Comparison of ENCODE assay signal across 10 cellular contexts in the genomic region with DNA sequence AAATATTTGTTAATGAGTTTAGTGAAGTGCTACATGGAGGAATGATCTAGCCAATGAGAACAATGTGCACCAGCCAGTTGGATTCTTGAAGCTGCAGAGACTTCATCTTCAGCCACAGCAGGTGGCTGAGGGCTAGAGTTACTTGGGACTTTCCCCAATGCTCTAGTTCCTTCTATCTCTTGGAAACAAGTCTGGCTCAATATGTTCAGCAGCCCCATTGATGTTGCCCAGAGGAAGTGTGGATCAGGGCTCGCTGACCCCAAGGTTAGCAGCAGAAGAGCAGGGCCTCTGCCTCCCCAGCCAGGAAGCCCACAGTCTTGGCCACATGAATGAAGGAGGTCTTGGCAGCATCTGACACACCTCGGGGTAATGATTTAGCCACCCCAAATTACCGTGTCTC.
DNase-seq lines count a peak whose midpoint lies in the region; ATAC-seq, FAIRE-seq and TF ChIP-seq lines count a peak whose summit lies in the region.
"Had no signal": no experiment of that assay in that cellular context is flagged by ENCODE, and none has a peak within 500 bp of the region (broad histone marks: within the 10 kb centered on the region; RNA-seq: fewer than 3 reads in every experiment).

No MANE protein-coding gene starts in this region.

- TF ChIP-seq POLR2A in GM18951 (IDR thresholded peaks at IDR 0.05; ENCODE audit: extremely low read depth, insufficient read depth, insufficient read length) (peak; percentile 45), H54 (IDR thresholded peaks at IDR 0.05; ENCODE audit: low read depth, low read length) (no peak)

- TF ChIP-seq CTCF in activated B cell treated with CpG ODN at 0.5 μM for 24 hours (IDR thresholded peaks at IDR 0.05) (no peak), ascending aorta (IDR thresholded peaks at IDR 0.05) (no peak)

- no peaks in the 10 kb centered on the region for H3K79me1 ChIP-seq in neuronal stem cell (ENCODE audit: low read depth, low read length)

- peaks cover 63% of the 10 kb centered on the region for H3K4me1 Mint-ChIP-seq in activated B cell treated with CpG ODN at 0.5 μM for 24 hours

- H3K4me1 ChIP-seq in BLaER1 = peaks cover 30% of the 10 kb centered on the region
- peaks cover 2 to 6% of the 10 kb centered on the region in 2 donors for H3K4me1 ChIP-seq in neuronal stem cell (ENCODE audit: control insufficient read depth in 2 of 2, insufficient read depth in 1 of 2, low read depth in 1 of 2, low read length in 2 of 2)
- H3K4me1 ChIP-seq in ascending aorta = no peaks in the 10 kb centered on the region
- H3K4me1 ChIP-seq: SJSA1 had no signal

- WGBS in neuronal stem cell (ENCODE audit: extremely low coverage in 2 of 2, insufficient read length in 2 of 2, insufficient replicate concordance in 1 of 2), 2 donors = no CpG with 5 or more reads among the region's 3 CpGs

- POLR2A ChIA-PET in activated B cell treated with CpG ODN at 0.5 μM for 24 hours (lab: Charles Lee) = interaction anchor here (1.6 to 4.0 kb wide), 5 partner anchors 23 to 647 kb away, joined by 5 to 45 read pairs (median 18); a partner anchor contains a TSS

- H2AFZ ChIP-seq in neuronal stem cell (ENCODE audit: low read length) = no peak overlapping the region

- no peak overlapping the region for H4K8ac ChIP-seq in neuronal stem cell (ENCODE audit: low read depth, low read length)

- FAIRE-seq in H54 (lab: Jason Lieb, UNC) = no peak
- FAIRE-seq: endometrium had no signal

- no peak overlapping the region for H2BK120ac ChIP-seq in neuronal stem cell (ENCODE audit: low read depth, low read length)

- H3K4me3 ChIP-seq in BLaER1 (no peak overlapping the region), neuronal stem cell (ENCODE audit: low read length in 2 of 2) (no peak overlapping the region), ascending aorta (no peak overlapping the region)
- H3K4me3 ChIP-seq: SJSA1 had no signal

- no peak overlapping the region for H3K23ac ChIP-seq in neuronal stem cell (ENCODE audit: low read depth, low read length, poor library complexity)

- peak overlapping the region; percentile 77 for H3K4me3 Mint-ChIP-seq in activated B cell treated with CpG ODN at 0.5 μM for 24 hours

- H2AK5ac ChIP-seq in neuronal stem cell (ENCODE audit: low read depth, low read length) = no peak overlapping the region

- no peak overlapping the region for H2BK12ac ChIP-seq in neuronal stem cell (ENCODE audit: low read length)

- H3K18ac ChIP-seq in neuronal stem cell (ENCODE audit: low read length) = no peak overlapping the region

- H3K14ac ChIP-seq in neuronal stem cell (ENCODE audit: low read length) = no peak overlapping the region

- peak; percentile 42 for DNase-seq in activated B cell treated with CpG ODN at 0.5 μM for 24 hours
- DNase-seq in neuronal stem cell (ENCODE audit: low spot score) = no peak
- no peak for DNase-seq in ascending aorta (ENCODE audit: low spot score in 2 of 2)
- no peak for DNase-seq in H54 (ENCODE audit: insufficient read length, low spot score)
- DNase-seq in NCI-H2081 treated with DMSO at 0.1 percent for 48 hours (lab: John Stamatoyannopoulos, UW) = no peak

- H3K27me3 ChIP-seq in BLaER1 = no peaks in the 10 kb centered on the region
- peaks cover 0 to 5% (median 0%) of the 10 kb centered on the region in 3 experiments for H3K27me3 ChIP-seq in neuronal stem cell (ENCODE audit: control insufficient read depth in 3 of 3, insufficient read depth in 3 of 3, low read depth in 1 of 3, low read length in 3 of 3)
- H3K27me3 ChIP-seq in ascending aorta = no peaks in the 10 kb centered on the region

- no peak overlapping the region for H2BK5ac ChIP-seq in neuronal stem cell (ENCODE audit: low read length)

- H3K27ac Mint-ChIP-seq in activated B cell treated with CpG ODN at 0.5 μM for 24 hours = peak overlapping the region; percentile 93

- no peaks in the 10 kb centered on the region for H3K9me3 Mint-ChIP-seq in activated B cell treated with CpG ODN at 0.5 μM for 24 hours

- H3K27ac ChIP-seq in BLaER1 (no peak overlapping the region), neuronal stem cell (replicated peaks; ENCODE audit: low read length) (no peak overlapping the region), ascending aorta (no peak overlapping the region)
- H3K27ac ChIP-seq: SJSA1 had no signal

- intact Hi-C loops in activated B cell treated with CpG ODN at 0.5 μM for 24 hours (cut with micrococcal nuclease) (loop anchor here (1.0 to 10.0 kb wide), 10 partner anchors 20 to 1799 kb away; a partner anchor contains a TSS), ascending aorta (cut with DNase I) (no loop called here)

- H3K36me3 ChIP-seq in BLaER1 (no peaks in the 10 kb centered on the region), neuronal stem cell (replicated peaks in 1 of 2; ENCODE audit: control insufficient read depth in 2 of 2, insufficient read depth in 2 of 2, low read length in 2 of 2) (no peaks in the 10 kb centered on the region), ascending aorta (no peaks in the 10 kb centered on the region)
- H3K36me3 ChIP-seq: SJSA1 had no signal

- no peak overlapping the region for H3K4ac ChIP-seq in neuronal stem cell (ENCODE audit: low read length)

- H3K9me3 ChIP-seq in BLaER1 (no peaks in the 10 kb centered on the region), neuronal stem cell (replicated peaks in 1 of 2; ENCODE audit: control insufficient read depth in 2 of 2, insufficient read depth in 1 of 2, low read depth in 1 of 2, low read length in 2 of 2) (no peaks in the 10 kb centered on the region), ascending aorta (no peaks in the 10 kb centered on the region)
- H3K9me3 ChIP-seq: SJSA1 had no signal

- peaks cover under 1% of the 10 kb centered on the region for H3K36me3 Mint-ChIP-seq in activated B cell treated with CpG ODN at 0.5 μM for 24 hours (ENCODE audit: low read depth)

- in situ Hi-C loops in GM18951 (cut with MboI; ENCODE audit: low sequenced_read_pairs, unreplicated experiment) = no loop called here

- H3K9ac ChIP-seq in BLaER1 (no peak overlapping the region), neuronal stem cell (ENCODE audit: low read depth, low read length, poor library complexity) (no peak overlapping the region)

- H2BK15ac ChIP-seq in neuronal stem cell (ENCODE audit: low read length) = no peak overlapping the region

- H3K4me2 ChIP-seq in BLaER1 (peak overlapping the region; percentile 54), neuronal stem cell (ENCODE audit: insufficient read depth, low read length, poor library complexity, severe bottlenecking) (no peak overlapping the region)

- CTCF ChIA-PET in activated B cell treated with CpG ODN at 0.5 μM for 24 hours (lab: Charles Lee) = interaction anchor here (0.9 to 6.4 kb wide), 3 partner anchors 16 to 32 kb away, joined by 3 to 44 read pairs (median 3); no protein-coding TSS in a partner anchor

- H4K20me1 ChIP-seq in BLaER1 = no peaks in the 10 kb centered on the region

- ATAC-seq in HG03025 (IDR thresholded peaks at IDR 0.05; ENCODE audit: low FRiP score, unreplicated experiment) = peak; percentile 43
- ATAC-seq in activated B cell treated with CpG ODN at 0.5 μM for 24 hours (ENCODE audit: low read depth) = peak; percentile 59

- H4K91ac ChIP-seq in neuronal stem cell (ENCODE audit: low read depth, low read length, poor library complexity) = no peak overlapping the region

- H3K27me3 Mint-ChIP-seq in activated B cell treated with CpG ODN at 0.5 μM for 24 hours = peaks cover 2% of the 10 kb centered on the region
